Comparison of ENCODE assay signal across 8 cellular contexts in genomic region chr16:67667817-67668494, GRCh38. TPM values are rescaled to one million over a fixed set of nuclear protein-coding genes. Genes with fewer than 3 reads are reported as not detected.
DNase-seq lines count a peak whose midpoint lies in the region; ATAC-seq, FAIRE-seq and TF ChIP-seq lines count a peak whose summit lies in the region.

No MANE protein-coding gene starts in this region.

- no peaks in the 10 kb centered on the region for H3K9me3 ChIP-seq in A549

- peak; percentile 69 for TF ChIP-seq CTCF in A549 (IDR thresholded peaks at IDR 0.05)
- peak; percentile 85 for TF ChIP-seq CTCF in chondrocyte (IDR thresholded peaks at IDR 0.05)

- H3K9me3 Mint-ChIP-seq in chondrocyte (ENCODE audit: low read depth) = no peaks in the 10 kb centered on the region

- DNase-seq in A549 (ENCODE audit: low read depth in 1 of 2, low spot score in 1 of 2) (peak; percentile 93 to 98), NCI-H2227 treated with DMSO at 0.1 percent for 48 hours (lab: John Stamatoyannopoulos, UW) (peak; percentile 78), chondrocyte (ENCODE audit: low spot score) (peak; percentile 94), left lobe of liver (ENCODE audit: low spot score) (peak; percentile 89)
- DNase-seq in activated CD4-positive, alpha-beta T cell treated with anti-CD3 and anti-CD28 coated beads for 1 hour = peak; percentile 76
- peak; percentile 73 to 76 for DNase-seq in stimulated activated CD4-positive, alpha-beta T cell treated with anti-CD3 and anti-CD28 coated beads, Interleukin-2, amount 100 ng/mL, for 48 hours

- TF ChIP-seq RAD21 in A549 (conservative IDR thresholded peaks at IDR 0.05 in 1 of 2, IDR thresholded peaks at IDR 0.05 in 1 of 2) = peak; percentile 57 to 65

- ATAC-seq in A549 = peak; percentile 86 to 92
- peak; percentile 35 for ATAC-seq in GM18508 (IDR thresholded peaks at IDR 0.05; ENCODE audit: insufficient read depth, unreplicated experiment)
- peak; percentile 57 for ATAC-seq in HG03045 (IDR thresholded peaks at IDR 0.05; ENCODE audit: unreplicated experiment)
- peak; percentile 71 for ATAC-seq in left lobe of liver

- H3K4me3 Mint-ChIP-seq in chondrocyte (ENCODE audit: unreplicated experiment) = peak overlapping the region; percentile 35

- no peak for TF ChIP-seq POLR2A in A549 (IDR thresholded peaks at IDR 0.05; ENCODE audit: low read length)

- H3K36me3 Mint-ChIP-seq in chondrocyte (ENCODE audit: low read depth) = no peaks in the 10 kb centered on the region

- peaks cover 17% of the 10 kb centered on the region for H3K4me1 ChIP-seq in A549

- no peak overlapping the region for H3K4me3 ChIP-seq in A549

- 49% methylated on average over 14 of the region's 18 CpGs for WGBS in A549 (ENCODE audit: missing lambda C conversion rate)

- POLR2A ChIA-PET in A549 (lab: Yijun Ruan, JAX) = interaction anchor here (0.6 kb wide), 1 partner anchor 27 kb away, joined by 3 read pairs; no protein-coding TSS in a partner anchor

- no peak for FAIRE-seq in A549 (lab: Jason Lieb, UNC)

- H3K27ac ChIP-seq in A549 = peak overlapping the region in 1 of 2 experiments; percentile 55; a peak in 3 of 6 replicates

- CTCF ChIA-PET in A549 (lab: Yijun Ruan, JAX) = interaction anchor here (0.6 to 16.7 kb wide), 48 partner anchors 8 to 218 kb away, joined by 3 to 174 read pairs (median 4); partner anchors contain the start of genes ACD, CARMIL2, CTCF and GFOD2

- TF ChIP-seq EP300 in A549 (IDR thresholded peaks at IDR 0.05) = no peak

- H3K27ac Mint-ChIP-seq in chondrocyte (ENCODE audit: unreplicated experiment) = no peak overlapping the region

- peaks cover 15% of the 10 kb centered on the region for H3K4me1 Mint-ChIP-seq in chondrocyte (ENCODE audit: low read depth)

- H3K4me2 ChIP-seq in A549 = 0 out of 3 replicates have a peak overlapping the region, but pooled peaks have one; percentile 22

- H3K27me3 Mint-ChIP-seq in chondrocyte (ENCODE audit: low read depth) = no peaks in the 10 kb centered on the region

TF ChIP-seq in A549, 52 proteins besides CTCF, POLR2A, EP300 and RAD21:
- TF ChIP-seq CHD4 (IDR thresholded peaks at IDR 0.05; ENCODE audit: borderline replicate concordance) = no peak
- no peak for TF ChIP-seq RFX5 (IDR thresholded peaks at IDR 0.05)
- no peak for TF ChIP-seq HEYL (CRISPR knock-in tag; IDR thresholded peaks at IDR 0.05)
- TF ChIP-seq KDM1A (IDR thresholded peaks at IDR 0.05; ENCODE audit: low read depth) = no peak
- peak; percentile 88 for TF ChIP-seq SMC3 (IDR thresholded peaks at IDR 0.05)
- TF ChIP-seq EHMT2 (IDR thresholded peaks at IDR 0.05; ENCODE audit: low read depth) = no peak
- TF ChIP-seq RNF2 (IDR thresholded peaks at IDR 0.05; ENCODE audit: borderline replicate concordance, low read depth) = no peak
- TF ChIP-seq E2F6 (IDR thresholded peaks at IDR 0.05; ENCODE audit: borderline replicate concordance, low read depth) = no peak
- TF ChIP-seq MAX (IDR thresholded peaks at IDR 0.05) = peak; percentile 41; the same call in 1 of the 2 replicates

RNA-seq across cellular contexts. Expression of gene C16orf86, which starts 1.3 kb away (rescaled TPM):
- polyA plus RNA-seq in A549 (2011; rRNA removed) = not detected in 2 replicates
- 0.08 TPM in 2 replicates for polyA plus RNA-seq in A549 (2012; cell fraction: cytosol; rRNA removed)
- 0.40 and 0.44 TPM in 2 replicates for polyA plus RNA-seq in A549 (2012; cell fraction: nucleus; rRNA removed)
- polyA plus RNA-seq in A549 (2017; fragmentation: RNase III; extraction: RNeasy Plus Mini Kit Qiagen cat#74134 plus additional on column Dnase treatment) = 0.05 to 0.21 TPM (median 0.06 TPM) in 3 replicates
- polyA minus RNA-seq in A549 (2011; rRNA and poly(A)+ RNA removed) = not detected in 2 replicates
- 0.82 to 3.1 TPM (median 0.85 TPM) in 3 replicates for total RNA-seq in chondrocyte
- total RNA-seq in left lobe of liver = 5.5 TPM

RNA-seq across cellular contexts. Expression of gene ENKD1, which starts 1.4 kb away (rescaled TPM):
- polyA plus RNA-seq in A549 (2011; rRNA removed) (4.0 and 4.3 TPM in 2 replicates), A549 (2017; fragmentation: RNase III; extraction: RNeasy Plus Mini Kit Qiagen cat#74134 plus additional on column Dnase treatment) (11.1 to 12.6 TPM (median 12.2 TPM) in 3 replicates)
- 13.5 and 14.0 TPM in 2 replicates for polyA plus RNA-seq in A549 (2012; cell fraction: cytosol; rRNA removed)
- 23.0 and 32.4 TPM in 2 replicates for polyA plus RNA-seq in A549 (2012; cell fraction: nucleus; rRNA removed)
- 2.7 and 5.0 TPM in 2 replicates for polyA minus RNA-seq in A549 (2011; rRNA and poly(A)+ RNA removed)
- total RNA-seq in chondrocyte (6.2 to 9.2 TPM (median 6.4 TPM) in 3 replicates), left lobe of liver (10.6 TPM)

RNA-seq across cellular contexts. Expression of gene PARD6A, which starts 7.2 kb away (rescaled TPM):
- 1.7 and 1.8 TPM in 2 replicates for polyA plus RNA-seq in A549 (2011; rRNA removed)
- polyA plus RNA-seq in A549 (2012; cell fraction: cytosol; rRNA removed) = 3.2 and 3.6 TPM in 2 replicates
- polyA plus RNA-seq in A549 (2012; cell fraction: nucleus; rRNA removed) = 1.3 and 2.2 TPM in 2 replicates
- 1.4 to 2.2 TPM (median 1.9 TPM) in 3 replicates for polyA plus RNA-seq in A549 (2017; fragmentation: RNase III; extraction: RNeasy Plus Mini Kit Qiagen cat#74134 plus additional on column Dnase treatment)
- polyA minus RNA-seq in A549 (2011; rRNA and poly(A)+ RNA removed) = 1.2 and 2.5 TPM in 2 replicates
- total RNA-seq in chondrocyte = 2.5 to 3.5 TPM (median 3.3 TPM) in 3 replicates
- total RNA-seq in left lobe of liver = 3.4 TPM

RNA-seq across cellular contexts. Expression of gene ACD, which starts 7.9 kb away (rescaled TPM):
- polyA plus RNA-seq in A549 (2011; rRNA removed) (19.4 and 22.2 TPM in 2 replicates), A549 (2017; fragmentation: RNase III; extraction: RNeasy Plus Mini Kit Qiagen cat#74134 plus additional on column Dnase treatment) (25.3 to 26.5 TPM (median 26.4 TPM) in 3 replicates)
- polyA plus RNA-seq in A549 (2012; cell fraction: cytosol; rRNA removed) = 49.6 and 57.6 TPM in 2 replicates
- 79.7 and 97.5 TPM in 2 replicates for polyA plus RNA-seq in A549 (2012; cell fraction: nucleus; rRNA removed)
- 21.2 and 29.2 TPM in 2 replicates for polyA minus RNA-seq in A549 (2011; rRNA and poly(A)+ RNA removed)
- total RNA-seq in chondrocyte (16.2 to 18.0 TPM (median 17.2 TPM) in 3 replicates), left lobe of liver (5.0 TPM)

RNA-seq across cellular contexts. Expression of gene CARMIL2, which starts 23.0 kb away (rescaled TPM):
- polyA plus RNA-seq in A549 (2011; rRNA removed) (0.39 and 0.62 TPM in 2 replicates), A549 (2017; fragmentation: RNase III; extraction: RNeasy Plus Mini Kit Qiagen cat#74134 plus additional on column Dnase treatment) (0.95 to 1.3 TPM (median 1.2 TPM) in 3 replicates)
- polyA plus RNA-seq in A549 (2012; cell fraction: cytosol; rRNA removed) = 0.70 and 0.84 TPM in 2 replicates
- polyA plus RNA-seq in A549 (2012; cell fraction: nucleus; rRNA removed) = 3.5 and 4.4 TPM in 2 replicates
- 0.25 and 0.97 TPM in 2 replicates for polyA minus RNA-seq in A549 (2011; rRNA and poly(A)+ RNA removed)
- total RNA-seq in chondrocyte (0.97 to 1.8 TPM (median 1.5 TPM) in 3 replicates), left lobe of liver (1.1 TPM)

Comparison
In these comparisons a context has a peak if more than half of its experiments do, and no peak if none do; other contexts are left out.
1. ATAC-seq: peak in every context shown above with its lines; median percentile 89 in A549; 71 in left lobe of liver; 57 in HG03045; 35 in GM18508.